ENCODE assay signal across 16 cellular contexts in the genomic region with DNA sequence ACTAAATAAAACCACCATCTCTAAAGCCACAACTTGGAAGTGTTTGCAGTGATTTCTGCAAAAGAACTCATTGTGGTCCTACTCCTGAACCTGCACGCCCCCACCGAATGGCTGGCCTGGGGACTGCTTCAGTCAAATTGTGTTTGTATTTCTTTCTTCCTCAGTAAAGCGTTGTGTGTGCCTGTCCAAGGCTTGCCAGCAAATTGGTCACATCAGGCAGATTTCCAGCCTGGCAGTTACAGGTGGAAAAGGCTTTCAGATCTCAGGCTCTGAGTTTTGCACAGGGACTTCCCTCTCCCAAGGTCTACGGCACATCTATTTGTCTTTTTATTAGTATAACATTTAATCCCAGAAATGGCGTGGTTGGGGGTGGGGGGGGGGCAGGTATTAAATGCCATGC. TPM values are rescaled to one million over a fixed set of nuclear protein-coding genes. Genes with fewer than 3 reads are reported as not detected.
DNase-seq lines count a peak whose midpoint lies in the region; ATAC-seq and TF ChIP-seq lines count a peak whose summit lies in the region.
"Had no signal": no experiment of that assay in that cellular context is flagged by ENCODE, and none has a peak within 500 bp of the region (broad histone marks: within the 10 kb centered on the region; RNA-seq: fewer than 3 reads in every experiment).

No MANE protein-coding gene starts in this region.

- no peak overlapping the region for H3K9ac ChIP-seq in colonic mucosa (ENCODE audit: low read depth in 2 of 2, low read length in 2 of 2)

- no peaks in the 10 kb centered on the region for H3K27me3 ChIP-seq in CD8-positive, alpha-beta T cell (ENCODE audit: insufficient read depth, low read length)
- no peaks in the 10 kb centered on the region for H3K27me3 ChIP-seq in colonic mucosa
- H3K27me3 ChIP-seq: SJCRH30 had no signal

- H3K4me1 ChIP-seq in CD8-positive, alpha-beta T cell (ENCODE audit: insufficient read depth, low read length), result peaks cover 40% of the 10 kb centered on the region
- no peaks in the 10 kb centered on the region for H3K4me1 ChIP-seq in colonic mucosa
- H3K4me1 ChIP-seq: HAP-1 had no signal

- POLR2A ChIA-PET in CD8-positive, alpha-beta T cell (lab: Charles Lee), result no interaction called here

- peak overlapping the region; percentile 42 for H3K27ac Mint-ChIP-seq in CD8-positive, alpha-beta T cell
- H3K27ac Mint-ChIP-seq in nephron progenitor cell, result peak overlapping the region; percentile 53

- no peak overlapping the region for H3K4me3 Mint-ChIP-seq in CD8-positive, alpha-beta T cell
- H3K4me3 Mint-ChIP-seq in nephron progenitor cell, result no peak overlapping the region

- no peak overlapping the region for H3K4me3 ChIP-seq in CD8-positive, alpha-beta T cell (ENCODE audit: low read depth, low read length)
- no peak overlapping the region for H3K4me3 ChIP-seq in colonic mucosa
- H3K4me3 ChIP-seq: HAP-1, SJCRH30 had no signal

- H3K36me3 Mint-ChIP-seq in CD8-positive, alpha-beta T cell, result peaks cover 18% of the 10 kb centered on the region
- H3K36me3 Mint-ChIP-seq in nephron progenitor cell (ENCODE audit: low read depth), result peaks cover 13% of the 10 kb centered on the region

- DNase-seq in CD8-positive, alpha-beta T cell, result no peak
- peak; percentile 42 for DNase-seq in NCI-H1092 (lab: John Stamatoyannopoulos, UW)
- peak; percentile 12 for DNase-seq in astrocyte of the hippocampus (ENCODE audit: low read depth, low spot score)
- no peak for DNase-seq in nephron progenitor cell
- no peak for DNase-seq in NCI-H1417 (lab: John Stamatoyannopoulos, UW)
- no peak for DNase-seq in colonic mucosa
- DNase-seq in glomerular visceral epithelial cell (ENCODE audit: extremely low spot score), result no peak
- DNase-seq: NCI-H146, NCI-H446, NCI-H748 treated with DMSO at 0.1 percent for 48 hours, PC-3 had no signal

- no peaks in the 10 kb centered on the region for H3K27me3 Mint-ChIP-seq in CD8-positive, alpha-beta T cell (ENCODE audit: low read depth)
- no peaks in the 10 kb centered on the region for H3K27me3 Mint-ChIP-seq in nephron progenitor cell (ENCODE audit: low read depth, poor library complexity)

- no peak for TF ChIP-seq CTCF in CD8-positive, alpha-beta T cell (IDR thresholded peaks at IDR 0.05)
- TF ChIP-seq CTCF in nephron progenitor cell (IDR thresholded peaks at IDR 0.05), result no peak
- no peak for TF ChIP-seq CTCF in colonic mucosa (IDR thresholded peaks at IDR 0.05)

- ATAC-seq in CD8-positive, alpha-beta T cell, result no peak
- ATAC-seq in GM21825 (IDR thresholded peaks at IDR 0.05; ENCODE audit: unreplicated experiment), result no peak
- ATAC-seq: PC-3 had no signal

- H3K9me3 Mint-ChIP-seq in CD8-positive, alpha-beta T cell, result no peaks in the 10 kb centered on the region
- no peaks in the 10 kb centered on the region for H3K9me3 Mint-ChIP-seq in nephron progenitor cell

- H3K4me1 Mint-ChIP-seq in CD8-positive, alpha-beta T cell (ENCODE audit: low read depth), result peaks cover 63% of the 10 kb centered on the region
- peaks cover 32% of the 10 kb centered on the region for H3K4me1 Mint-ChIP-seq in nephron progenitor cell

- CTCF ChIA-PET in CD8-positive, alpha-beta T cell (lab: Charles Lee), result interaction anchor here (2.1 kb wide), 1 partner anchor 402 kb away, joined by 10 read pairs; no protein-coding TSS in a partner anchor

- intact Hi-C loops in CD8-positive, alpha-beta T cell (cut with DNase I, micrococcal nuclease), result no loop called here
- intact Hi-C loops in colonic mucosa (cut with DNase I), result no loop called here

- no peaks in the 10 kb centered on the region for H3K9me3 ChIP-seq in CD8-positive, alpha-beta T cell (ENCODE audit: low read length)
- no peaks in the 10 kb centered on the region for H3K9me3 ChIP-seq in colonic mucosa
- H3K9me3 ChIP-seq: HAP-1, SJCRH30 had no signal

- H3K36me3 ChIP-seq in CD8-positive, alpha-beta T cell (ENCODE audit: insufficient read depth, low read length), result no peaks in the 10 kb centered on the region
- H3K36me3 ChIP-seq in colonic mucosa, result no peaks in the 10 kb centered on the region
- H3K36me3 ChIP-seq: HAP-1, SJCRH30 had no signal

- no peak overlapping the region for H3K27ac ChIP-seq in CD8-positive, alpha-beta T cell (ENCODE audit: low read depth, low read length)
- H3K27ac ChIP-seq in colonic mucosa, result no peak overlapping the region
- H3K27ac ChIP-seq: C4-2B, HL-60, SJCRH30 had no signal

RNA-seq across cellular contexts. Expression of a gene that starts 54.0 kb away (rescaled TPM):
- under 1 TPM; 0.19 to 0.33 TPM for total RNA-seq in CD8-positive, alpha-beta T cell
- total RNA-seq in colonic mucosa, result 10 to 100 TPM; 29.0 to 37.2 TPM

Comparison
In these comparisons a context has a peak if more than half of its experiments do, and no peak if none do; other contexts are left out.
1. DNase-seq: peak in NCI-H1092 (single experiment) and astrocyte of the hippocampus (single experiment); none in CD8-positive, alpha-beta T cell (0 of 7), nephron progenitor cell (single experiment), NCI-H1417 (0 of 3), colonic mucosa (single experiment) and glomerular visceral epithelial cell (single experiment).
2. RNA of a gene that starts 54.0 kb away (total RNA-seq): 29.0 to 37.2 TPM in colonic mucosa; 0.19 to 0.33 TPM in CD8-positive, alpha-beta T cell; every median in the first group is over 10 times any median in the second.